Comparison of ENCODE assay signal across 2 cellular contexts in genomic region chr3:71601811-71602210, GRCh38.
TF ChIP-seq lines count a peak whose summit lies in the region.

No MANE protein-coding gene starts in this region.

TF ChIP-seq in SK-N-SH, 30 proteins besides CTCF, POLR2A, EP300 and RAD21 (continued from another document):
- TF ChIP-seq REST (IDR thresholded peaks at IDR 0.05; ENCODE audit: low read depth, low read length) (no peak), FOSL2 (IDR thresholded peaks at IDR 0.05; ENCODE audit: borderline replicate concordance, low read depth) (peak; percentile 56; the same call in 1 of the 2 replicates), MXI1 (IDR thresholded peaks at IDR 0.05; ENCODE audit: low read depth, low read length) (no peak), JUND (IDR thresholded peaks at IDR 0.05) (peak; percentile 28; the same call in 1 of the 2 replicates), SMC3 (IDR thresholded peaks at IDR 0.05; ENCODE audit: low read depth, low read length) (no peak), NRF1 (IDR thresholded peaks at IDR 0.05; ENCODE audit: low read depth, low read length) (no peak)

TF ChIP-seq in SK-N-SH treated with all-trans-retinoic acid at 6 μM for 48 hours, 23 proteins besides CTCF, POLR2A, EP300 and RAD21 (continued from another document):
- TF ChIP-seq, protein P1, sequence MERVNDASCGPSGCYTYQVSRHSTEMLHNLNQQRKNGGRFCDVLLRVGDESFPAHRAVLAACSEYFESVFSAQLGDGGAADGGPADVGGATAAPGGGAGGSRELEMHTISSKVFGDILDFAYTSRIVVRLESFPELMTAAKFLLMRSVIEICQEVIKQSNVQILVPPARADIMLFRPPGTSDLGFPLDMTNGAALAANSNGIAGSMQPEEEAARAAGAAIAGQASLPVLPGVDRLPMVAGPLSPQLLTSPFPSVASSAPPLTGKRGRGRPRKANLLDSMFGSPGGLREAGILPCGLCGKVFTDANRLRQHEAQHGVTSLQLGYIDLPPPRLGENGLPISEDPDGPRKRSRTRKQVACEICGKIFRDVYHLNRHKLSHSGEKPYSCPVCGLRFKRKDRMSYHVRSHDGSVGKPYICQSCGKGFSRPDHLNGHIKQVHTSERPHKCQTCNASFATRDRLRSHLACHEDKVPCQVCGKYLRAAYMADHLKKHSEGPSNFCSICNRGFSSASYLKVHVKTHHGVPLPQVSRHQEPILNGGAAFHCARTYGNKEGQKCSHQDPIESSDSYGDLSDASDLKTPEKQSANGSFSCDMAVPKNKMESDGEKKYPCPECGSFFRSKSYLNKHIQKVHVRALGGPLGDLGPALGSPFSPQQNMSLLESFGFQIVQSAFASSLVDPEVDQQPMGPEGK (CRISPR knock-in tag; IDR thresholded peaks at IDR 0.05; ENCODE audit: borderline replicate concordance): no peak
- TF ChIP-seq GLIS3 (CRISPR knock-in tag; IDR thresholded peaks at IDR 0.05) (no peak), TCF4 (CRISPR knock-in tag; IDR thresholded peaks at IDR 0.05; ENCODE audit: borderline replicate concordance) (no peak), ZFP30 (CRISPR knock-in tag; IDR thresholded peaks at IDR 0.05) (no peak), ISL1 (CRISPR knock-in tag; IDR thresholded peaks at IDR 0.05) (no peak), ZNF8 (CRISPR knock-in tag; IDR thresholded peaks at IDR 0.05) (no peak), PPARA (CRISPR knock-in tag; IDR thresholded peaks at IDR 0.05; ENCODE audit: borderline replicate concordance) (no peak)
